Comparison of ENCODE assay signal across 1 cellular context in genomic region chr6:105359419-105360366, GRCh38.
TF ChIP-seq lines count a peak whose summit lies in the region.

No MANE protein-coding gene starts in this region.

TF ChIP-seq in GM12878, 131 proteins besides CTCF, POLR2A, EP300 and RAD21:
- TF ChIP-seq RB1 (IDR thresholded peaks at IDR 0.05; ENCODE audit: borderline replicate concordance) (no peak), SP1 (IDR thresholded peaks at IDR 0.05; ENCODE audit: low read depth, low read length) (no peak), RUNX3 (IDR thresholded peaks at IDR 0.05; ENCODE audit: low read length) (peak; percentile 42), SRF (IDR thresholded peaks at IDR 0.05; ENCODE audit: low read depth in 2 of 2, low read length in 2 of 2) (no peak)
- TF ChIP-seq, protein P1, sequence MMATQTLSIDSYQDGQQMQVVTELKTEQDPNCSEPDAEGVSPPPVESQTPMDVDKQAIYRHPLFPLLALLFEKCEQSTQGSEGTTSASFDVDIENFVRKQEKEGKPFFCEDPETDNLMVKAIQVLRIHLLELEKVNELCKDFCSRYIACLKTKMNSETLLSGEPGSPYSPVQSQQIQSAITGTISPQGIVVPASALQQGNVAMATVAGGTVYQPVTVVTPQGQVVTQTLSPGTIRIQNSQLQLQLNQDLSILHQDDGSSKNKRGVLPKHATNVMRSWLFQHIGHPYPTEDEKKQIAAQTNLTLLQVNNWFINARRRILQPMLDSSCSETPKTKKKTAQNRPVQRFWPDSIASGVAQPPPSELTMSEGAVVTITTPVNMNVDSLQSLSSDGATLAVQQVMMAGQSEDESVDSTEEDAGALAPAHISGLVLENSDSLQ (IDR thresholded peaks at IDR 0.05) = no peak
